20 cellular contexts compared by ENCODE assay signal in genomic region chr7:143413123-143413522, GRCh38. TPM values are rescaled to one million over a fixed set of nuclear protein-coding genes. Genes with fewer than 3 reads are reported as not detected.
"Had no signal": no experiment of that assay in that cellular context is flagged by ENCODE, and none has a peak within 500 bp of the region (broad histone marks: within the 10 kb centered on the region; RNA-seq: fewer than 3 reads in every experiment).

No MANE protein-coding gene starts in this region.

- H3K36me3 ChIP-seq: esophagus muscularis mucosa, suprapubic skin, transverse colon had no signal

- H3K27me3 ChIP-seq: esophagus muscularis mucosa, suprapubic skin, transverse colon had no signal

- H3K27ac Mint-ChIP-seq: activated CD4-positive, alpha-beta T cell treated with anti-CD3 and anti-CD28 coated beads, Interleukin-2, amount 10 ng/mL, durations not matched to agents 7 days and 5 days; activated CD8-positive, alpha-beta T cell treated with anti-CD3 and anti-CD28 coated beads, Interleukin-2, amount 10 ng/mL, durations not matched to agents 7 days and 5 days; activated naive CD4-positive, alpha-beta T cell treated with anti-CD3 and anti-CD28 coated beads, Interleukin-2, amount 10 ng/mL, durations not matched to agents 7 days and 5 days; activated naive CD8-positive, alpha-beta T cell treated with anti-CD3 and anti-CD28 coated beads, Interleukin-2, amount 50 U/mL, for 24 hours; immature natural killer cell; natural killer cell treated with Interleukin-12 subunit alpha and Interleukin-12 subunit beta and Interleukin-15 and Interleukin-18, amount 100 ng/mL, for 72 hours; stimulated activated naive CD8-positive, alpha-beta T cell treated with anti-CD3 and anti-CD28 coated beads, Interleukin-15, amount 100 ng/mL, for 72 hours had no signal

- H3K4me3 ChIP-seq: coronary artery, esophagus muscularis mucosa, suprapubic skin, transverse colon had no signal

- H3K9me3 Mint-ChIP-seq: activated CD4-positive, alpha-beta T cell treated with anti-CD3 and anti-CD28 coated beads, Interleukin-2, amount 10 ng/mL, durations not matched to agents 7 days and 5 days; activated naive CD4-positive, alpha-beta T cell treated with anti-CD3 and anti-CD28 coated beads, Interleukin-2, amount 10 ng/mL, durations not matched to agents 7 days and 5 days; activated naive CD8-positive, alpha-beta T cell treated with anti-CD3 and anti-CD28 coated beads, Interleukin-2, amount 50 U/mL, for 24 hours; immature natural killer cell; natural killer cell treated with Interleukin-12 subunit alpha and Interleukin-12 subunit beta and Interleukin-15 and Interleukin-18, amount 100 ng/mL, for 72 hours; stimulated activated naive CD8-positive, alpha-beta T cell treated with anti-CD3 and anti-CD28 coated beads, Interleukin-15, amount 100 ng/mL, for 72 hours had no signal

- H3K27me3 Mint-ChIP-seq: activated CD4-positive, alpha-beta T cell treated with anti-CD3 and anti-CD28 coated beads, Interleukin-2, amount 10 ng/mL, durations not matched to agents 7 days and 5 days; activated naive CD4-positive, alpha-beta T cell treated with anti-CD3 and anti-CD28 coated beads, Interleukin-2, amount 10 ng/mL, durations not matched to agents 7 days and 5 days; activated naive CD8-positive, alpha-beta T cell treated with anti-CD3 and anti-CD28 coated beads, Interleukin-2, amount 50 U/mL, for 24 hours; stimulated activated naive CD8-positive, alpha-beta T cell treated with anti-CD3 and anti-CD28 coated beads, Interleukin-15, amount 100 ng/mL, for 72 hours had no signal

- H3K9me3 ChIP-seq: esophagus muscularis mucosa, suprapubic skin, transverse colon had no signal

- DNase-seq: activated CD4-positive, alpha-beta T cell treated with anti-CD3 and anti-CD28 coated beads, Interleukin-2, amount 10 ng/mL, durations not matched to agents 7 days and 5 days; activated CD8-positive, alpha-beta memory T cell treated with anti-CD3 and anti-CD28 coated beads, Interleukin-2, amount 50 U/mL, for 48 hours; activated CD8-positive, alpha-beta T cell treated with anti-CD3 and anti-CD28 coated beads, Interleukin-2, amount 10 ng/mL, durations not matched to agents 7 days and 5 days; activated effector memory CD4-positive, alpha-beta T cell treated with Interleukin-2 at 50 U/mL for 16 hours; activated naive CD4-positive, alpha-beta T cell treated with anti-CD3 and anti-CD28 coated beads, Interleukin-2, amount 10 ng/mL, durations not matched to agents 7 days and 5 days; activated naive CD8-positive, alpha-beta T cell treated with anti-CD3 and anti-CD28 coated beads, Interleukin-2, amount 50 U/mL, for 24 hours; activated T-cell treated with anti-CD3 and anti-CD28 coated beads, Interleukin-2, amount 50 U/mL, for 48 hours; anterior cingulate cortex; effector CD4-positive, alpha-beta T cell; immature natural killer cell; posterior cingulate gyrus; retina; stimulated activated CD4-positive, alpha-beta T cell treated with anti-CD3 and anti-CD28 coated beads, Interleukin-2, amount 100 ng/mL, for 48 hours; stimulated activated naive CD8-positive, alpha-beta T cell treated with anti-CD3 and anti-CD28 coated beads, Interleukin-15, amount 100 ng/mL, for 72 hours; transverse colon had no signal

- H3K27ac ChIP-seq: coronary artery, esophagus muscularis mucosa, suprapubic skin, transverse colon had no signal

- H3K4me3 Mint-ChIP-seq: activated CD4-positive, alpha-beta T cell treated with anti-CD3 and anti-CD28 coated beads, Interleukin-2, amount 10 ng/mL, durations not matched to agents 7 days and 5 days; activated CD8-positive, alpha-beta T cell treated with anti-CD3 and anti-CD28 coated beads, Interleukin-2, amount 10 ng/mL, durations not matched to agents 7 days and 5 days; activated naive CD4-positive, alpha-beta T cell treated with anti-CD3 and anti-CD28 coated beads, Interleukin-2, amount 10 ng/mL, durations not matched to agents 7 days and 5 days; activated naive CD8-positive, alpha-beta T cell treated with anti-CD3 and anti-CD28 coated beads, Interleukin-2, amount 50 U/mL, for 24 hours; immature natural killer cell; natural killer cell treated with Interleukin-12 subunit alpha and Interleukin-12 subunit beta and Interleukin-15 and Interleukin-18, amount 100 ng/mL, for 72 hours; stimulated activated naive CD8-positive, alpha-beta T cell treated with anti-CD3 and anti-CD28 coated beads, Interleukin-15, amount 100 ng/mL, for 72 hours had no signal

- ATAC-seq: activated CD8-positive, alpha-beta T cell treated with anti-CD3 and anti-CD28 coated beads, Interleukin-2, amount 10 ng/mL, durations not matched to agents 7 days and 5 days; activated naive CD8-positive, alpha-beta T cell treated with anti-CD3 and anti-CD28 coated beads, Interleukin-2, amount 50 U/mL, for 24 hours; natural killer cell treated with Interleukin-12 subunit alpha and Interleukin-12 subunit beta and Interleukin-15 and Interleukin-18, amount 100 ng/mL, for 72 hours; stimulated activated naive CD8-positive, alpha-beta T cell treated with anti-CD3 and anti-CD28 coated beads, Interleukin-15, amount 100 ng/mL, for 72 hours had no signal

- H3K36me3 Mint-ChIP-seq: activated naive CD4-positive, alpha-beta T cell treated with anti-CD3 and anti-CD28 coated beads, Interleukin-2, amount 10 ng/mL, durations not matched to agents 7 days and 5 days; natural killer cell treated with Interleukin-12 subunit alpha and Interleukin-12 subunit beta and Interleukin-15 and Interleukin-18, amount 100 ng/mL, for 72 hours had no signal

RNA-seq across cellular contexts. Expression of gene TAS2R60, which starts 30.1 kb away (rescaled TPM):
- total RNA-seq: activated CD4-positive, alpha-beta T cell treated with anti-CD3 and anti-CD28 coated beads, Interleukin-2, amount 10 ng/mL, durations not matched to agents 7 days and 5 days; natural killer cell treated with Interleukin-12 subunit alpha and Interleukin-12 subunit beta and Interleukin-15 and Interleukin-18, amount 100 ng/mL, for 72 hours; suprapubic skin; transverse colon had no signal
- polyA plus RNA-seq: immature natural killer cell, liver had no signal
